In the genomic region with DNA sequence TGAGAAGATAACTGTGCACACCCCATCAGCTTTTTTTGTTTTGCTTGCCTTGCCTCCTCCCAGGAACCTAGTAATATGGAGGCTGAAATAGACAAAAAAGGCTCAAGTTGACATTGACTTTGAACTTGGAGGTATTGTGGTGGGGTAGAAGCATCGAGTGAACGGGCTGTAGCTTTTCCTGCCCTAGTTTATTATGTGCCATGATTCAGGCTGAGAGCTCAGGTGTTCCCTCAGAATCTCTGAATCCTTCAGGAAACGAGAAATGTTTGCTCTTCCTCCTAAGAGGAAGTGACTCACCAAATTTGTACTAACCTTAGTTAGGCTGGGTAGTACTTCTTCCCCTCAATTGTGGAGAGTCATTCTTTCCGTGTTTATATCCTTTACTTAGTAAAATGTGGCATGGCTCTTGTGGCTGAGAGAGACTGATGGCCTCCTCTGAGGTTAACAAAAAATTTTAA, we compare ENCODE assay signal across 8 cellular contexts.
DNase-seq lines count a peak whose midpoint lies in the region; ATAC-seq and TF ChIP-seq lines count a peak whose summit lies in the region.

No MANE protein-coding gene starts in this region.

- peak overlapping the region; percentile 78 for H3K27ac ChIP-seq in A673 (ENCODE audit: low read depth, low read length, poor library complexity, severe bottlenecking)
- H3K27ac ChIP-seq in heart right ventricle = peak overlapping the region in 9 of 10 donors; percentile 31 to 77 (median 61)
- peak overlapping the region; percentile 49 to 70 for H3K27ac ChIP-seq in thoracic aorta

- CTCF ChIA-PET in A673 (lab: Charles Lee) = no interaction called here

- H3K27me3 ChIP-seq in A673 (replicated peaks; ENCODE audit: insufficient read depth, low read depth, low read length, poor library complexity) = no peaks in the 10 kb centered on the region
- H3K27me3 ChIP-seq in heart right ventricle = no peaks in the 10 kb centered on the region
- no peaks in the 10 kb centered on the region for H3K27me3 ChIP-seq in thoracic aorta (replicated peaks; ENCODE audit: insufficient read depth)

- H3K4me3 ChIP-seq in A673 (ENCODE audit: low read depth, low read length, poor library complexity, severe bottlenecking) = no peak overlapping the region
- no peak overlapping the region for H3K4me3 ChIP-seq in heart right ventricle
- H3K4me3 ChIP-seq in thoracic aorta = no peak overlapping the region

- TF ChIP-seq CTCF in A673 (conservative IDR thresholded peaks at IDR 0.05; ENCODE audit: low read depth, low read length) (no peak), heart right ventricle (IDR thresholded peaks at IDR 0.05) (no peak), thoracic aorta (IDR thresholded peaks at IDR 0.05) (no peak)

- no peaks in the 10 kb centered on the region for H3K36me3 ChIP-seq in A673 (ENCODE audit: insufficient read depth, low read length, poor library complexity, severe bottlenecking)
- peaks cover 0 to 13% (median 0%) of the 10 kb centered on the region in 9 donors for H3K36me3 ChIP-seq in heart right ventricle
- no peaks in the 10 kb centered on the region for H3K36me3 ChIP-seq in thoracic aorta

- 44 to 60% methylated on average over 4 of the region's 4 CpGs for WGBS in heart right ventricle, 2 donors

- BruUV-seq in A673 (replicated peaks; lab: Mats Ljungman, UMichigan) = no TSS peak

- peaks cover 22% of the 10 kb centered on the region for H3K4me1 ChIP-seq in A673 (ENCODE audit: insufficient read depth, low read length, poor library complexity, severe bottlenecking)
- H3K4me1 ChIP-seq in heart right ventricle = peaks cover 0 to 55% (median 27%) of the 10 kb centered on the region in 9 donors
- peaks cover 35 to 46% of the 10 kb centered on the region in 2 donors for H3K4me1 ChIP-seq in thoracic aorta (ENCODE audit: control insufficient read depth in 1 of 2, low read depth in 2 of 2)

- peak; percentile 75 for ATAC-seq in HG02678 (IDR thresholded peaks at IDR 0.05; ENCODE audit: unreplicated experiment)
- peak in 7 of 8 donors; percentile 53 to 85 (median 70) for ATAC-seq in heart right ventricle
- peak; percentile 67 for ATAC-seq in thoracic aorta (ENCODE audit: insufficient number of reproducible peaks, low FRiP score, low read depth)

- POLR2A ChIA-PET in A673 (lab: Charles Lee; ENCODE audit: low non-redundant PET) = no interaction called here

- H3K9me3 ChIP-seq in A673 (ENCODE audit: low read depth, low read length, poor library complexity, severe bottlenecking) = no peaks in the 10 kb centered on the region
- H3K9me3 ChIP-seq in heart right ventricle = no peaks in the 10 kb centered on the region
- no peaks in the 10 kb centered on the region for H3K9me3 ChIP-seq in thoracic aorta

- intact Hi-C loops in A673 (cut with micrococcal nuclease; ENCODE audit: unreplicated experiment) = no loop called here
- intact Hi-C loops in heart right ventricle (cut with DNase I) = no loop called here

- DNase-seq in A673 (ENCODE audit: low spot score) (peak; percentile 83), SKM-1 (lab: John Stamatoyannopoulos, UW; ENCODE audit: unreplicated experiment) (peak; percentile 61), heart right ventricle (no peak), thoracic aorta (ENCODE audit: low spot score) (no peak), NCI-H1436 (lab: John Stamatoyannopoulos, UW) (no peak)
- DNase-seq in effector CD8-positive, alpha-beta T cell (lab: John Stamatoyannopoulos, UW) = no peak
- DNase-seq in activated CD4-positive, alpha-beta T cell treated with anti-CD3 and anti-CD28 coated beads, Interleukin-2, amount 50 U/mL, for 4 hours = no peak

Comparison
In these comparisons a context has a peak if more than half of its experiments do, and no peak if none do; other contexts are left out.
1. DNase-seq: peak in A673 (single experiment) and SKM-1 (single experiment); none in heart right ventricle (0 of 2), thoracic aorta (single experiment), effector CD8-positive, alpha-beta T cell (single experiment), NCI-H1436 (single experiment) and activated CD4-positive, alpha-beta T cell treated with anti-CD3 and anti-CD28 coated beads, Interleukin-2, amount 50 U/mL, for 4 hours (0 of 2).
2. Peak in every context shown above with its lines, with median percentiles within 50 percentile points of each other: H3K27ac ChIP-seq and ATAC-seq.